Comparison of ENCODE assay signal across 1 cellular context in the genomic region with DNA sequence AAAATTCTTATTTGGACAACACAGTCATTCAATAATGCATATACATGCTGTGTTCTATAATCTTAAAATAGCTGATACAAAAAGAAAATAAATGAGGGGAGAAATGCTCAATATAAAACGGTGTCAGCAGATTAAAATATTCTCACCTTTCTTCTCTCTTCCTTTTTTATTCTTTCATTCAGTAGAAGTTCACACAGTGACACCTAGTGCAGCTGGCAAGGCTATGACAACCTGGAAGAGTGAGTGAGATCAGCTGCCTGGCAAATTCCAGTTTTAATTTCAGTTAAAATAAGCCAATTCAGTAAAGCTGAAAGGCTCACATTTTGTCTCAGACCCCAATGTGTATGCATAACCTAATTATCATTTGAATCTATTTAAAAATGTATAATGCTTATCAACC.
TF ChIP-seq lines count a peak whose summit lies in the region.

No MANE protein-coding gene starts in this region.

TF ChIP-seq in H1, 55 proteins besides CTCF, POLR2A, EP300 and RAD21:
- TF ChIP-seq RFX5 (IDR thresholded peaks at IDR 0.05; ENCODE audit: borderline replicate concordance, low read depth, low read length) = no peak
- TF ChIP-seq CREB1 (IDR thresholded peaks at IDR 0.05) = no peak
- TF ChIP-seq, protein P1, sequence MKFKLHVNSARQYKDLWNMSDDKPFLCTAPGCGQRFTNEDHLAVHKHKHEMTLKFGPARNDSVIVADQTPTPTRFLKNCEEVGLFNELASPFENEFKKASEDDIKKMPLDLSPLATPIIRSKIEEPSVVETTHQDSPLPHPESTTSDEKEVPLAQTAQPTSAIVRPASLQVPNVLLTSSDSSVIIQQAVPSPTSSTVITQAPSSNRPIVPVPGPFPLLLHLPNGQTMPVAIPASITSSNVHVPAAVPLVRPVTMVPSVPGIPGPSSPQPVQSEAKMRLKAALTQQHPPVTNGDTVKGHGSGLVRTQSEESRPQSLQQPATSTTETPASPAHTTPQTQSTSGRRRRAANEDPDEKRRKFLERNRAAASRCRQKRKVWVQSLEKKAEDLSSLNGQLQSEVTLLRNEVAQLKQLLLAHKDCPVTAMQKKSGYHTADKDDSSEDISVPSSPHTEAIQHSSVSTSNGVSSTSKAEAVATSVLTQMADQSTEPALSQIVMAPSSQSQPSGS (IDR thresholded peaks at IDR 0.05; ENCODE audit: low read length) = no peak
- no peak for TF ChIP-seq CTBP2 (IDR thresholded peaks at IDR 0.05; ENCODE audit: borderline replicate concordance, insufficient read depth, insufficient read length, low read length)
- TF ChIP-seq SP4 (IDR thresholded peaks at IDR 0.05; ENCODE audit: low read length) = no peak
